11 cellular contexts compared by ENCODE assay signal in the genomic region with DNA sequence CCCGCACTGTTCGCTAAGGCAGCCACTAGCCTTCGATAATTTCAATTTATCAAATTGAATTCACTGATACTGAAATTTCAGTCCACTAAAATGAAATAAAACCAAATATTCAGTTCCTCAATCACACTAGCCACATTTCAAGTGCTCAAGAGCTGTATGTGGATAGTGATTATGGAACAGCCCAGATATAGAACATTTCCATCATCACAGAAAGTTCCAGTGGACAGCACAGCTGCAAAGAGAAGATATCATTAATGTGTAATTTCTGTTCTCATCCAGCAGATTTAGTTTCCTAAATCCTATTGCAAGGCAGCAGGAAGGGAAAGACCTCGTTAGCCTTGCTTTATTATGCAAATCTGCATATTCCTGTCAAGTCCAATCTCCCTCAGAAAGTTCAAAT. TPM values are rescaled to one million over a fixed set of nuclear protein-coding genes. Genes with fewer than 3 reads are reported as not detected.
DNase-seq lines count a peak whose midpoint lies in the region; ATAC-seq and TF ChIP-seq lines count a peak whose summit lies in the region.
"Had no signal": no experiment of that assay in that cellular context is flagged by ENCODE, and none has a peak within 500 bp of the region (broad histone marks: within the 10 kb centered on the region; RNA-seq: fewer than 3 reads in every experiment).

No MANE protein-coding gene starts in this region.

- H3K4me3 ChIP-seq in left ventricle myocardium inferior (no peak overlapping the region), right atrium auricular region (no peak overlapping the region), upper lobe of right lung (no peak overlapping the region), upper lobe of left lung (no peak overlapping the region)
- H3K4me3 ChIP-seq: MG63 had no signal

- no peak for ATAC-seq in activated CD8-positive, alpha-beta T cell treated with anti-CD3 and anti-CD28 coated beads for 36 hours
- ATAC-seq in upper lobe of right lung (no peak), upper lobe of left lung (ENCODE audit: low FRiP score in 2 of 2) (no peak), HG02973 (IDR thresholded peaks at IDR 0.05; ENCODE audit: unreplicated experiment) (no peak)

- CTCF ChIA-PET in activated CD8-positive, alpha-beta T cell treated with anti-CD3 and anti-CD28 coated beads for 36 hours (lab: Charles Lee) = interaction anchor here (1.2 kb wide), 1 partner anchor 11 kb away, joined by 3 read pairs; no protein-coding TSS in a partner anchor

- WGBS in upper lobe of left lung, 2 donors = 60 to 70% methylated on average over 4 of the region's 4 CpGs

- no peak for TF ChIP-seq POLR2A in upper lobe of left lung (IDR thresholded peaks at IDR 0.05)

- no peaks in the 10 kb centered on the region for H3K9me3 Mint-ChIP-seq in activated CD8-positive, alpha-beta T cell treated with anti-CD3 and anti-CD28 coated beads for 36 hours
- no peaks in the 10 kb centered on the region for H3K9me3 Mint-ChIP-seq in immature natural killer cell

- POLR2A ChIA-PET in activated CD8-positive, alpha-beta T cell treated with anti-CD3 and anti-CD28 coated beads for 36 hours (lab: Charles Lee) = interaction anchor here (1.2 to 15.0 kb wide), 3 partner anchors 9 to 25 kb away, joined by 3 to 213 read pairs (median 5); partner anchors contain the start of gene CAPZB

- no peaks in the 10 kb centered on the region for H3K27me3 ChIP-seq in left ventricle myocardium inferior (ENCODE audit: low read depth)
- no peaks in the 10 kb centered on the region for H3K27me3 ChIP-seq in right atrium auricular region
- H3K27me3 ChIP-seq in upper lobe of right lung = no peaks in the 10 kb centered on the region
- H3K27me3 ChIP-seq in upper lobe of left lung = no peaks in the 10 kb centered on the region
- H3K27me3 ChIP-seq: MG63 had no signal

- H3K27ac Mint-ChIP-seq in activated CD8-positive, alpha-beta T cell treated with anti-CD3 and anti-CD28 coated beads for 36 hours = peak overlapping the region; percentile 80
- H3K27ac Mint-ChIP-seq in immature natural killer cell = peak overlapping the region; percentile 71 to 95 (median 94)

- peaks cover 35% of the 10 kb centered on the region for H3K36me3 Mint-ChIP-seq in activated CD8-positive, alpha-beta T cell treated with anti-CD3 and anti-CD28 coated beads for 36 hours (ENCODE audit: low read depth)
- peaks cover 0 to 3% (median 0%) of the 10 kb centered on the region in 3 donors for H3K36me3 Mint-ChIP-seq in immature natural killer cell

- TF ChIP-seq CTCF in left ventricle myocardium inferior (IDR thresholded peaks at IDR 0.05; ENCODE audit: borderline replicate concordance) (no peak), right atrium auricular region (IDR thresholded peaks at IDR 0.05) (no peak), upper lobe of right lung (IDR thresholded peaks at IDR 0.05) (no peak), upper lobe of left lung (IDR thresholded peaks at IDR 0.05) (no peak)
- no peak for TF ChIP-seq CTCF in activated CD8-positive, alpha-beta T cell treated with anti-CD3 and anti-CD28 coated beads for 36 hours (IDR thresholded peaks at IDR 0.05)

- H3K27ac ChIP-seq in left ventricle myocardium inferior (replicated peaks) (peak overlapping the region; percentile 42), right atrium auricular region (peak overlapping the region in 1 of 2 donors; percentile 3), upper lobe of right lung (peak overlapping the region; percentile 63), upper lobe of left lung (peak overlapping the region in 2 of 4 donors; percentile 16 to 69)

- H3K9me3 ChIP-seq in left ventricle myocardium inferior (replicated peaks) = no peaks in the 10 kb centered on the region
- H3K9me3 ChIP-seq in right atrium auricular region = no peaks in the 10 kb centered on the region
- H3K9me3 ChIP-seq in upper lobe of right lung = no peaks in the 10 kb centered on the region
- no peaks in the 10 kb centered on the region for H3K9me3 ChIP-seq in upper lobe of left lung
- H3K9me3 ChIP-seq: MG63 had no signal

- peak overlapping the region; percentile 46 for H3K4me3 Mint-ChIP-seq in activated CD8-positive, alpha-beta T cell treated with anti-CD3 and anti-CD28 coated beads for 36 hours
- H3K4me3 Mint-ChIP-seq in immature natural killer cell = peak overlapping the region; percentile 75 to 88 (median 81)

- H3K27me3 Mint-ChIP-seq in activated CD8-positive, alpha-beta T cell treated with anti-CD3 and anti-CD28 coated beads for 36 hours = no peaks in the 10 kb centered on the region
- no peaks in the 10 kb centered on the region for H3K27me3 Mint-ChIP-seq in immature natural killer cell (ENCODE audit: low read depth in 3 of 3)

- H3K4me1 ChIP-seq in left ventricle myocardium inferior (peaks cover 93% of the 10 kb centered on the region), right atrium auricular region (peaks cover 0 to 79% of the 10 kb centered on the region in 2 donors), upper lobe of right lung (peaks cover 61% of the 10 kb centered on the region), upper lobe of left lung (peaks cover 61 to 83% (median 69%) of the 10 kb centered on the region in 4 donors)

- no peak for DNase-seq in left ventricle myocardium inferior
- DNase-seq in right atrium auricular region (ENCODE audit: low spot score) = no peak
- no peak for DNase-seq in activated CD8-positive, alpha-beta T cell treated with anti-CD3 and anti-CD28 coated beads for 36 hours
- DNase-seq in immature natural killer cell = peak in 1 of 3 donors; percentile 12
- DNase-seq in upper lobe of right lung = no peak
- DNase-seq in upper lobe of left lung = no peak
- DNase-seq in EL = no peak
- DNase-seq: dermis blood vessel endothelial cell, foreskin melanocyte, MG63 had no signal

- no peak for TF ChIP-seq EP300 in upper lobe of left lung (IDR thresholded peaks at IDR 0.05)

- H3K36me3 ChIP-seq in left ventricle myocardium inferior (no peaks in the 10 kb centered on the region), right atrium auricular region (no peaks in the 10 kb centered on the region), upper lobe of right lung (no peaks in the 10 kb centered on the region), upper lobe of left lung (peaks cover 0 to 4% (median 0%) of the 10 kb centered on the region in 4 donors)

- H3K4me1 Mint-ChIP-seq in activated CD8-positive, alpha-beta T cell treated with anti-CD3 and anti-CD28 coated beads for 36 hours (ENCODE audit: low read depth) = peaks cover 87% of the 10 kb centered on the region
- peaks cover 88 to 96% of the 10 kb centered on the region in 2 donors for H3K4me1 Mint-ChIP-seq in immature natural killer cell

- intact Hi-C loops in left ventricle myocardium inferior (cut with micrococcal nuclease) = loop anchor here (10.0 kb wide), 1 partner anchor 68 kb away; no protein-coding TSS in a partner anchor
- intact Hi-C loops in activated CD8-positive, alpha-beta T cell treated with anti-CD3 and anti-CD28 coated beads for 36 hours (cut with micrococcal nuclease) = no loop called here
- intact Hi-C loops in upper lobe of right lung (cut with DNase I) = no loop called here

RNA-seq across cellular contexts. Expression of gene CAPZB, which starts 22.6 kb away (rescaled TPM):
- total RNA-seq in left ventricle myocardium inferior (217 TPM), right atrium auricular region (100 to 1,000 TPM in 1 of 2 donors, 10 to 100 TPM in 1; 87.8 to 122 TPM), upper lobe of right lung (237 TPM), upper lobe of left lung (100 to 1,000 TPM in 5 of 6 donors, 10 to 100 TPM in 1; 96.4 to 303 (median 144) TPM)
- total RNA-seq in activated CD8-positive, alpha-beta T cell treated with anti-CD3 and anti-CD28 coated beads for 36 hours = 100 to 1,000 TPM; 335 to 340 TPM
- 100 to 1,000 TPM; 447 to 644 (median 455) TPM for polyA plus RNA-seq in immature natural killer cell
